ENCODE assay signal across 28 cellular contexts in the genomic region with DNA sequence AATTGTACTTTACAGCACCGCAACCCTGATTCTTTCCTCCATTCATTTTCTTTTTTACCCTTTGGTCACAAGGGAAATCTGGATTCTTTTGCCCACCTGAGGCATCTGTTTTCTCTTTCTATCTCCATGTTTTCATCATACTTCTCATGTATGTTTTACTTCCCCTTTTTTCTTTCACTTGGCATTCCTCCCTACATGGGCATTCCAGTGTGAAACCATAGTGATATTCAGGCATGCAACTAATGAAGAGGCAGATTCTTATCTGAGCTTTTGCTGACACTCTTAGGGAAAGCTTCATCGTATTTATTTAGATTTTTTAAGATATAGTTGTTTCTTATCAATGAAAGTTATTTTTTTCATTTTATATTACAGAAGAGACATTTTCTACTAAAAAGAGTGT.
"Had no signal": no experiment of that assay in that cellular context is flagged by ENCODE, and none has a peak within 500 bp of the region (broad histone marks: within the 10 kb centered on the region; RNA-seq: fewer than 3 reads in every experiment).

No MANE protein-coding gene starts in this region.

- ATAC-seq: activated CD8-positive, alpha-beta T cell treated with anti-CD3 and anti-CD28 coated beads for 36 hours; activated naive CD8-positive, alpha-beta T cell treated with anti-CD3 and anti-CD28 coated beads, Interleukin-2, amount 50 U/mL, for 24 hours; left lung; naive thymus-derived CD4-positive, alpha-beta T cell; right cardiac atrium; stimulated activated naive B cell treated with anti-CD40 and anti-IgM and Interleukin-4, amounts not matched to agents 10 μg/mL and 1 μg/mL and 100 μg/mL, for 72 hours; upper lobe of right lung had no signal

- H3K4me1 Mint-ChIP-seq: activated B cell treated with CpG ODN at 0.5 μM for 24 hours; activated naive CD8-positive, alpha-beta T cell treated with anti-CD3 and anti-CD28 coated beads, Interleukin-2, amount 50 U/mL, for 24 hours; central memory CD8-positive, alpha-beta T cell; naive thymus-derived CD4-positive, alpha-beta T cell; stimulated activated naive B cell treated with anti-CD40 and anti-IgM and Interleukin-4, amounts not matched to agents 10 μg/mL and 1 μg/mL and 100 μg/mL, for 72 hours had no signal

- H3K36me3 ChIP-seq: colonic mucosa, esophagus squamous epithelium, left lung, stomach, thyroid gland, upper lobe of right lung had no signal

- H3K27ac Mint-ChIP-seq: activated B cell treated with CpG ODN at 0.5 μM for 24 hours; activated CD8-positive, alpha-beta T cell treated with anti-CD3 and anti-CD28 coated beads for 36 hours; activated naive CD4-positive, alpha-beta T cell treated with anti-CD3 and anti-CD28 coated beads, Interleukin-2, amount 50 U/mL, for 24 hours; activated naive CD8-positive, alpha-beta T cell treated with anti-CD3 and anti-CD28 coated beads, Interleukin-2, amount 50 U/mL, for 24 hours; activated T-helper 2 cell treated with anti-CD3 and anti-CD28 coated beads, Interferon-gamma antibody, Interleukin-2, Interleukin-4, amounts not matched to agents 10 μg/mL and 5 μg/mL and 100 μg/mL, durations not matched to agents 14 hours and 24 hours and 36 hours; naive thymus-derived CD4-positive, alpha-beta T cell; stimulated activated naive B cell treated with anti-CD40 and anti-IgM and Interleukin-4, amounts not matched to agents 10 μg/mL and 1 μg/mL and 100 μg/mL, for 72 hours; T-helper 1 cell treated with Interleukin-12 subunit alpha and Interleukin-12 subunit beta and Interleukin-4 antibody, amounts not matched to agents 30 μg/mL and 1 μg/mL, for 36 hours had no signal

- H3K36me3 Mint-ChIP-seq: activated naive CD4-positive, alpha-beta T cell treated with anti-CD3 and anti-CD28 coated beads, Interleukin-2, amount 50 U/mL, for 24 hours; naive thymus-derived CD4-positive, alpha-beta T cell; stimulated activated naive B cell treated with anti-CD40 and anti-IgM and Interleukin-4, amounts not matched to agents 10 μg/mL and 1 μg/mL and 100 μg/mL, for 72 hours had no signal

- H3K27me3 Mint-ChIP-seq: activated B cell treated with CpG ODN at 0.5 μM for 24 hours; activated CD8-positive, alpha-beta T cell treated with anti-CD3 and anti-CD28 coated beads for 36 hours; activated naive CD4-positive, alpha-beta T cell treated with anti-CD3 and anti-CD28 coated beads, Interleukin-2, amount 50 U/mL, for 24 hours; activated naive CD8-positive, alpha-beta T cell treated with anti-CD3 and anti-CD28 coated beads, Interleukin-2, amount 50 U/mL, for 24 hours; central memory CD8-positive, alpha-beta T cell; naive thymus-derived CD4-positive, alpha-beta T cell; stimulated activated naive B cell treated with anti-CD40 and anti-IgM and Interleukin-4, amounts not matched to agents 10 μg/mL and 1 μg/mL and 100 μg/mL, for 72 hours had no signal

- H3K27ac ChIP-seq: colonic mucosa, epithelial cell of prostate, esophagus squamous epithelium, left lung, stomach, thyroid gland, upper lobe of right lung had no signal

- H3K4me3 ChIP-seq: colonic mucosa, esophagus squamous epithelium, left lung, lung, stomach, thyroid gland, upper lobe of right lung had no signal

- H3K4me1 ChIP-seq: colonic mucosa, esophagus squamous epithelium, left lung, stomach, upper lobe of right lung had no signal

- DNase-seq: activated B cell treated with CpG ODN at 0.5 μM for 24 hours; activated CD4-positive, alpha-beta T cell treated with anti-CD3 and anti-CD28 coated beads, Interleukin-2, amount 50 U/mL, for 1 hour; activated CD8-positive, alpha-beta T cell treated with anti-CD3 and anti-CD28 coated beads for 36 hours; activated naive CD8-positive, alpha-beta T cell treated with anti-CD3 and anti-CD28 coated beads, Interleukin-2, amount 50 U/mL, for 24 hours; activated T-cell treated with anti-CD3 and anti-CD28 coated beads, Interleukin-2, amount 50 U/mL, for 48 hours; amygdala; colonic mucosa; effector CD8-positive, alpha-beta T cell; esophagus squamous epithelium; foreskin melanocyte; kidney glomerular epithelial cell; left lung; naive thymus-derived CD4-positive, alpha-beta T cell; right cardiac atrium; stimulated activated CD4-positive, alpha-beta T cell treated with anti-CD3 and anti-CD28 coated beads, Interleukin-15, amount 100 ng/mL, for 24 hours; stimulated activated CD4-positive, alpha-beta T cell treated with anti-CD3 and anti-CD28 coated beads, Interleukin-2, amount 100 ng/mL, for 24 hours; stimulated activated naive B cell treated with anti-CD40 and anti-IgM and Interleukin-4, amounts not matched to agents 10 μg/mL and 1 μg/mL and 100 μg/mL, for 72 hours; stomach; T1000; thyroid gland; upper lobe of right lung had no signal

- H3K4me3 Mint-ChIP-seq: activated B cell treated with CpG ODN at 0.5 μM for 24 hours; activated CD8-positive, alpha-beta T cell treated with anti-CD3 and anti-CD28 coated beads for 36 hours; activated naive CD4-positive, alpha-beta T cell treated with anti-CD3 and anti-CD28 coated beads, Interleukin-2, amount 50 U/mL, for 24 hours; activated naive CD8-positive, alpha-beta T cell treated with anti-CD3 and anti-CD28 coated beads, Interleukin-2, amount 50 U/mL, for 24 hours; central memory CD8-positive, alpha-beta T cell; naive thymus-derived CD4-positive, alpha-beta T cell; neural crest cell; stimulated activated naive B cell treated with anti-CD40 and anti-IgM and Interleukin-4, amounts not matched to agents 10 μg/mL and 1 μg/mL and 100 μg/mL, for 72 hours; T-helper 1 cell treated with Interleukin-12 subunit alpha and Interleukin-12 subunit beta and Interleukin-4 antibody, amounts not matched to agents 30 μg/mL and 1 μg/mL, for 36 hours had no signal

- H3K9me3 Mint-ChIP-seq: activated CD8-positive, alpha-beta T cell treated with anti-CD3 and anti-CD28 coated beads for 36 hours; activated naive CD4-positive, alpha-beta T cell treated with anti-CD3 and anti-CD28 coated beads, Interleukin-2, amount 50 U/mL, for 24 hours; activated naive CD8-positive, alpha-beta T cell treated with anti-CD3 and anti-CD28 coated beads, Interleukin-2, amount 50 U/mL, for 24 hours; activated T-helper 2 cell treated with anti-CD3 and anti-CD28 coated beads, Interferon-gamma antibody, Interleukin-2, Interleukin-4, amounts not matched to agents 10 μg/mL and 5 μg/mL and 100 μg/mL, durations not matched to agents 14 hours and 24 hours and 36 hours; T-helper 1 cell treated with Interleukin-12 subunit alpha and Interleukin-12 subunit beta and Interleukin-4 antibody, amounts not matched to agents 30 μg/mL and 1 μg/mL, for 36 hours had no signal

- H3K27me3 ChIP-seq: colonic mucosa, esophagus squamous epithelium, left lung, stomach, thyroid gland, upper lobe of right lung had no signal
